24 cellular contexts compared by ENCODE assay signal in the genomic region with DNA sequence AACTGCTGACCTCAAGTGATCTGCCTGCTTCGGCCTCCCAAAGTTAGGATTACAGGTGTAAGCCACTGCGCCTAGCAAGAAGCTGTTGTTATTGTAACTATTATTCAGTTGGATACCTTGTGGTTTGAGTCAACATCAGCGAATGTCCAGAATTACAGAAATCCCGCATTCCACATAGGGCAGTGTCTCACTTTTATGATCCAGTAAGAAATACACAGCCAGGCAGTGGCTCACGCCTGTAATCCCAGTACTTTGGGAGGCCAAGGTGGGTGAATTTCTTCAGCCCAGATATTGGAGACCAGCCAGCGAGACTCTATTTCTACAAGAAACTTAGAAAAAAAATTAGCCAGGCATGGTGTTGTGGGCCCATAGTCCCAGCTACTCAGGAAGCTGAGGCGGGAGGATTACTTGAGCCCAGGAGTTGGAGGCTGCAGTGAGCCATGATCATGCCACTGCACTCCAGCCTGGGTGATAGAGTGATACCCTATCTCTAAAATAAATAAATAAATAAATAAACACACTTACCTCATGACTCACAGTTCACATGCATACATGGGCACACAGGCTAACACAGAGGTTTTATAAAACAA. TPM values are rescaled to one million over a fixed set of nuclear protein-coding genes. Genes with fewer than 3 reads are reported as not detected.
A peak's percentile ranks its signal among the peaks of the same experiment; 100 is the strongest.
DNase-seq lines count a peak whose midpoint lies in the region; ATAC-seq, FAIRE-seq and TF ChIP-seq lines count a peak whose summit lies in the region.
"Had no signal": no experiment of that assay in that cellular context is flagged by ENCODE, and none has a peak within 500 bp of the region (broad histone marks: within the 10 kb centered on the region; RNA-seq: fewer than 3 reads in every experiment).

No MANE protein-coding gene starts in this region.

- H3K9me1 ChIP-seq in K562 (ENCODE audit: control insufficient read depth, insufficient read depth, low read length) = no peaks in the 10 kb centered on the region

- no TSS peak for BruUV-seq in K562 (replicated peaks; lab: Mats Ljungman, UMichigan)

- intact Hi-C loops in K562 (cut with micrococcal nuclease) = no loop called here

- H3K4me1 ChIP-seq in K562 (replicated peaks in 1 of 2; ENCODE audit: control insufficient read depth in 2 of 2, insufficient read depth in 2 of 2, low read length in 2 of 2) = peaks cover 6 to 16% of the 10 kb centered on the region in 2 experiments; a peak in 3 of 5 replicates
- H3K4me1 ChIP-seq: HAP-1, SJCRH30 had no signal

- no peak overlapping the region for H3K9ac ChIP-seq in K562 (ENCODE audit: insufficient read depth in 1 of 2, low read depth in 2 of 2, low read length in 2 of 2)

- H3K36me3 ChIP-seq in MG63 = no peaks in the 10 kb centered on the region
- H3K36me3 ChIP-seq in K562 (ENCODE audit: control insufficient read depth, insufficient read depth, low read length) = no peaks in the 10 kb centered on the region
- H3K36me3 ChIP-seq: HAP-1, SJCRH30 had no signal

- H2AFZ ChIP-seq in K562 (ENCODE audit: low read depth, low read length) = no peak overlapping the region

- TF ChIP-seq POLR2A in K562 (conservative IDR thresholded peaks at IDR 0.05) = no peak

- H3K4me3 ChIP-seq in MG63 (no peak overlapping the region), K562 (no peak overlapping the region)
- H3K4me3 ChIP-seq: HAP-1, SJCRH30 had no signal

- CTCF ChIA-PET in K562 (lab: Yijun Ruan, JAX; ENCODE audit: low intra/inter-chr PET ratio) = no interaction called here

- peak; percentile 74 for FAIRE-seq in K562 (lab: Jason Lieb, UNC)
- FAIRE-seq: A204.1, GM19239, HepG2, RCC 7860 had no signal

- H3K27ac ChIP-seq in K562 (ENCODE audit: extremely low read depth, low read depth, low read length) = no peak overlapping the region
- H3K27ac ChIP-seq: SJCRH30 had no signal

- no peaks in the 10 kb centered on the region for H4K20me1 ChIP-seq in K562 (replicated peaks; ENCODE audit: control insufficient read depth, insufficient read depth, low read length)

- H3K9me3 ChIP-seq in MG63 = no peaks in the 10 kb centered on the region
- no peaks in the 10 kb centered on the region for H3K9me3 ChIP-seq in K562 (replicated peaks; ENCODE audit: control insufficient read depth, insufficient read depth, low read depth, low read length)
- H3K9me3 ChIP-seq: HAP-1, SJCRH30 had no signal

- H3K4me2 ChIP-seq in K562 (ENCODE audit: insufficient read depth, low read length) = no peak overlapping the region

- WGBS in K562 (ENCODE audit: insufficient coverage, low coverage, missing lambda C conversion rate) = 70% methylated on average over 7 of the region's 7 CpGs

- TF ChIP-seq EP300 in K562 (IDR thresholded peaks at IDR 0.05; ENCODE audit: low read length) = no peak

- POLR2A ChIA-PET in K562 (lab: Yijun Ruan, JAX) = interaction anchor here (1.2 to 1.3 kb wide), 2 partner anchors 10 to 13 kb away, joined by 4 to 6 read pairs; no protein-coding TSS in a partner anchor

- H3K27me3 ChIP-seq in MG63 = peaks cover 16% of the 10 kb centered on the region
- peaks cover 0 to 8% of the 10 kb centered on the region in 2 experiments; a peak in 2 of 5 replicates for H3K27me3 ChIP-seq in K562 (ENCODE audit: control insufficient read depth in 2 of 2, insufficient read depth in 2 of 2, low read length in 2 of 2)

- no peak for ATAC-seq in K562
- no peak for ATAC-seq in GM21529 (IDR thresholded peaks at IDR 0.05; ENCODE audit: unreplicated experiment)
- ATAC-seq in HG02981 (IDR thresholded peaks at IDR 0.05; ENCODE audit: unreplicated experiment) = no peak
- ATAC-seq in activated CD4-positive, CD25-positive, alpha-beta regulatory T cell treated with anti-CD3 and anti-CD28 coated beads, Interleukin-2, amount 50 U/mL, for 24 hours = no peak
- ATAC-seq: HepG2 had no signal

- DNase-seq in Caki2 (ENCODE audit: low read depth) (peak; percentile 46), HCEC 1CT (peak; percentile 10), MG63 (peak; percentile 24), K562 (ENCODE audit: extremely low read depth in 1 of 4, low spot score in 3 of 4) (no peak), CD1c-positive myeloid dendritic cell (ENCODE audit: extremely low spot score) (no peak)
- DNase-seq: CD4-positive, CD25-positive, alpha-beta regulatory T cell; DMS79 treated with DMSO at 0.1 percent for 48 hours; GDM1; KG1; NCI-H1694 treated with DMSO at 0.1 percent for 48 hours; NCI-H2081 treated with DMSO at 0.1 percent for 48 hours; NCI-H446 treated with DMSO at 0.1 percent for 48 hours; NCI-H526 treated with DMSO at 0.1 percent for 48 hours; OCI-M1; SJCRH30; T-helper 1 cell had no signal

- no peaks in the 10 kb centered on the region for H3K79me2 ChIP-seq in K562 (ENCODE audit: control insufficient read depth, insufficient read depth, low read length)

- in situ Hi-C loops in Caki2 (cut with HindIII; ENCODE audit: low pct_unique_long_range_greater_than_20kb, low sequenced_read_pairs) = no loop called here
- in situ Hi-C loops in K562 (cut with MboI) = no loop called here

- TF ChIP-seq RAD21 in K562 (CRISPR knock-in tag; conservative IDR thresholded peaks at IDR 0.05 in 1 of 2, IDR thresholded peaks at IDR 0.05 in 1 of 2) = no peak

- no peak for TF ChIP-seq CTCF in K562 (IDR thresholded peaks at IDR 0.05 in 2 of 3, conservative IDR thresholded peaks at IDR 0.05 in 1 of 3; ENCODE audit: insufficient read depth in 2 of 3, low read depth in 1 of 3, low read length in 3 of 3)

TF ChIP-seq in K562, 482 proteins besides CTCF, POLR2A, EP300 and RAD21 (continues in another document):
- TF ChIP-seq RUNX1 (IDR thresholded peaks at IDR 0.05; ENCODE audit: low read depth) = no peak
- TF ChIP-seq HIVEP1 (CRISPR knock-in tag; IDR thresholded peaks at IDR 0.05) = no peak
- no peak for TF ChIP-seq MCM3 (IDR thresholded peaks at IDR 0.05)
- no peak for TF ChIP-seq ZNF143 (CRISPR knock-in tag; IDR thresholded peaks at IDR 0.05)
- TF ChIP-seq HDAC3 (IDR thresholded peaks at IDR 0.05; ENCODE audit: borderline replicate concordance, partially characterized antibody) = no peak
- no peak for TF ChIP-seq CBFA2T3 (IDR thresholded peaks at IDR 0.05)

RNA-seq across cellular contexts. Expression of a gene that starts 43.8 kb away (rescaled TPM):
- total RNA-seq in Caki2 (2014; rRNA removed; shearing (Covaris generic); ENCODE audit: low replicate concordance) = 4.2 and 6.3 TPM in 2 replicates
- total RNA-seq in MG63 (2014; rRNA removed; shearing (Covaris generic); ENCODE audit: low replicate concordance) = 0.16 and 3.0 TPM in 2 replicates
- total RNA-seq in K562 (2011; cell fraction: chromatin; rRNA removed; ENCODE audit: low replicate concordance) = 5.7 and 11.0 TPM in 2 replicates
- 3.8 and 4.5 TPM in 2 replicates for total RNA-seq in K562 (2011; cell fraction: nucleolus; rRNA removed)
- total RNA-seq in K562 (2011; cell fraction: nucleoplasm; rRNA removed) = 5.3 and 6.9 TPM in 2 replicates
- 0.86 and 2.0 TPM in 2 replicates for total RNA-seq in K562 (2014; rRNA removed)
- total RNA-seq in K562 (2014; rRNA removed; fragmentation: Illumina TruSeq; extraction: Trizol) = 0.16 and 0.47 TPM in 2 replicates
- total RNA-seq in K562 (2015; rRNA removed; fragmentation: Illumina TruSeq; extraction: Trizol) = 0.83 and 1.3 TPM in 2 replicates
- total RNA-seq in K562 (2021) = 1.5 and 1.6 TPM in 2 replicates
- polyA plus RNA-seq in K562 (2011; rRNA removed) = 1.2 and 1.3 TPM in 2 replicates
- polyA plus RNA-seq in K562 (2011; cell fraction: cytosol; rRNA removed) = 0.94 and 1.8 TPM in 2 replicates
- 2.6 and 3.5 TPM in 2 replicates for polyA plus RNA-seq in K562 (2011; cell fraction: nucleus; rRNA removed)
- polyA plus RNA-seq in K562 (2012) = 1.7 and 1.9 TPM in 2 replicates
- 0.51 and 0.70 TPM in 2 replicates for polyA plus RNA-seq in K562 (2014; fragmentation: Illumina TruSeq; extraction: Trizol)
- polyA plus RNA-seq in K562 (2014; fragmentation: Nextera tagmentation; extraction: Ambion mirVana) = under 1 TPM; 0.01 to 0.10 TPM
- 1.2 and 1.3 TPM in 2 replicates for polyA plus RNA-seq in K562 (2014; rRNA removed)
- polyA minus RNA-seq in K562 (2011; rRNA and poly(A)+ RNA removed) = 1.1 and 1.5 TPM in 2 replicates
- 0.38 and 0.46 TPM in 2 replicates for polyA minus RNA-seq in K562 (2011; cell fraction: cytosol; rRNA and poly(A)+ RNA removed)
- polyA minus RNA-seq in K562 (2011; cell fraction: nucleus; rRNA and poly(A)+ RNA removed) = 0.81 and 1.4 TPM in 2 replicates
- total RNA-seq: CD4-positive, CD25-positive, alpha-beta regulatory T cell had no signal
- polyA plus RNA-seq: CD4-positive, CD25-positive, alpha-beta regulatory T cell had no signal

RNA-seq across cellular contexts. Expression of a gene that starts 45.1 kb away (rescaled TPM):
- total RNA-seq in Caki2 (2014; rRNA removed; shearing (Covaris generic); ENCODE audit: low replicate concordance) = 649 and 783 TPM in 2 replicates
- 140 and 179 TPM in 2 replicates for total RNA-seq in MG63 (2014; rRNA removed; shearing (Covaris generic); ENCODE audit: low replicate concordance)
- total RNA-seq in K562 (2011; cell fraction: chromatin; rRNA removed; ENCODE audit: low replicate concordance) = 26.9 and 65.0 TPM in 2 replicates
- total RNA-seq in K562 (2011; cell fraction: nucleolus; rRNA removed) = 107 and 125 TPM in 2 replicates
- 74.7 and 75.7 TPM in 2 replicates for total RNA-seq in K562 (2011; cell fraction: nucleoplasm; rRNA removed)
- 749 and 813 TPM in 2 replicates for total RNA-seq in K562 (2014; rRNA removed)
- 110 and 229 TPM in 2 replicates for total RNA-seq in K562 (2014; rRNA removed; fragmentation: Illumina TruSeq; extraction: Trizol)
- total RNA-seq in K562 (2015; rRNA removed; fragmentation: Illumina TruSeq; extraction: Trizol) = 331 and 332 TPM in 2 replicates
- 457 and 476 TPM in 2 replicates for total RNA-seq in K562 (2021)
- 368 and 461 TPM in 2 replicates for polyA plus RNA-seq in K562 (2011; rRNA removed)
- polyA plus RNA-seq in K562 (2011; cell fraction: cytosol; rRNA removed) = 836 and 2,229 TPM in 2 replicates
- polyA plus RNA-seq in K562 (2011; cell fraction: nucleus; rRNA removed) = 252 and 288 TPM in 2 replicates
- polyA plus RNA-seq in K562 (2012) = 416 and 585 TPM in 2 replicates
- 260 and 428 TPM in 2 replicates for polyA plus RNA-seq in K562 (2014; fragmentation: Illumina TruSeq; extraction: Trizol)
- 100 to 1,000 TPM in 1 of 2 experiments, 10 to 100 TPM in 1; 81.1 to 184 TPM for polyA plus RNA-seq in K562 (2014; fragmentation: Nextera tagmentation; extraction: Ambion mirVana)
- polyA plus RNA-seq in K562 (2014; rRNA removed) = 634 and 677 TPM in 2 replicates
- 85.4 and 138 TPM in 2 replicates for polyA minus RNA-seq in K562 (2011; rRNA and poly(A)+ RNA removed)
- 198 and 225 TPM in 2 replicates for polyA minus RNA-seq in K562 (2011; cell fraction: cytosol; rRNA and poly(A)+ RNA removed)
- polyA minus RNA-seq in K562 (2011; cell fraction: nucleus; rRNA and poly(A)+ RNA removed) = 34.6 and 38.7 TPM in 2 replicates

Comparison
In these comparisons a context has a peak if more than half of its experiments do, and no peak if none do; other contexts are left out.
1. DNase-seq: peak in Caki2 (single experiment), HCEC 1CT (single experiment) and MG63 (single experiment); none in K562 (0 of 4) and CD1c-positive myeloid dendritic cell (single experiment).